In genomic region chr16:3662601-3663000, GRCh38 we compare ENCODE assay signal across 1 cellular context.
TF ChIP-seq lines count a peak whose summit lies in the region.

No MANE protein-coding gene starts in this region.

TF ChIP-seq in H1, 55 proteins besides CTCF, POLR2A, EP300 and RAD21:
- TF ChIP-seq POLR2AphosphoS5 (IDR thresholded peaks at IDR 0.05; ENCODE audit: low read depth, low read length) (0 out of 2 replicates have a peak, but pooled peaks have one; percentile 13), CHD1 (IDR thresholded peaks at IDR 0.05; ENCODE audit: low read depth, low read length) (no peak), KDM5A (IDR thresholded peaks at IDR 0.05; ENCODE audit: low read length) (no peak)
